ENCODE assay signal across 8 cellular contexts in genomic region chr19:46944918-46945628, GRCh38.
DNase-seq lines count a peak whose midpoint lies in the region; ATAC-seq lines count a peak whose summit lies in the region.

No MANE protein-coding gene starts in this region.

- 0 out of 22 replicates have a peak overlapping the region, but pooled peaks of 1 of the 11 experiments have one; percentile 11 for H3K27ac ChIP-seq in BLaER1 treated with 17β-estradiol and CSF1 and Interleukin-3, amounts not matched to agents 10 nM and 100 nM

- DNase-seq in NCI-H524 (lab: John Stamatoyannopoulos, UW) (peak; percentile 45 to 84), fibroblast of peridontal ligament (ENCODE audit: extremely low read depth) (peak; percentile 72), occipital lobe (lab: John Stamatoyannopoulos, UW) (peak; percentile 72), SIG-M5 (lab: John Stamatoyannopoulos, UW) (no peak)
- no peak for DNase-seq in activated naive CD4-positive, alpha-beta T cell treated with anti-CD3 and anti-CD28 coated beads, Interleukin-2, amount 10 ng/mL, durations not matched to agents 7 days and 5 days

- CTCF ChIA-PET in activated naive CD4-positive, alpha-beta T cell treated with anti-CD3 and anti-CD28 coated beads, Interleukin-2, amount 10 ng/mL, durations not matched to agents 7 days and 5 days (lab: Charles Lee): interaction anchor here (1.2 kb wide), 1 partner anchor 9 kb away, joined by 3 read pairs; no protein-coding TSS in a partner anchor

- peaks cover 10% of the 10 kb centered on the region for H3K4me1 Mint-ChIP-seq in activated naive CD4-positive, alpha-beta T cell treated with anti-CD3 and anti-CD28 coated beads, Interleukin-2, amount 10 ng/mL, durations not matched to agents 7 days and 5 days

- peaks cover 14% of the 10 kb centered on the region for H3K36me3 Mint-ChIP-seq in activated naive CD4-positive, alpha-beta T cell treated with anti-CD3 and anti-CD28 coated beads, Interleukin-2, amount 10 ng/mL, durations not matched to agents 7 days and 5 days

- H3K4me3 Mint-ChIP-seq in activated naive CD4-positive, alpha-beta T cell treated with anti-CD3 and anti-CD28 coated beads, Interleukin-2, amount 10 ng/mL, durations not matched to agents 7 days and 5 days: no peak overlapping the region

- no peaks in the 10 kb centered on the region for H3K9me3 ChIP-seq in BLaER1 treated with 17β-estradiol and CSF1 and Interleukin-3, amounts not matched to agents 10 nM and 100 nM (replicated peaks in 1 of 11)

- peak overlapping the region in 8 of 11 experiments; percentile 7 to 52 (median 30); a peak in 12 of 22 replicates for H3K4me2 ChIP-seq in BLaER1 treated with 17β-estradiol and CSF1 and Interleukin-3, amounts not matched to agents 10 nM and 100 nM

- no peaks in the 10 kb centered on the region for H3K9me3 Mint-ChIP-seq in activated naive CD4-positive, alpha-beta T cell treated with anti-CD3 and anti-CD28 coated beads, Interleukin-2, amount 10 ng/mL, durations not matched to agents 7 days and 5 days

- peak overlapping the region in 3 of 11 experiments; percentile 6 to 12 (median 6); a peak in 1 of 22 replicates for H3K9ac ChIP-seq in BLaER1 treated with 17β-estradiol and CSF1 and Interleukin-3, amounts not matched to agents 10 nM and 100 nM

- peaks cover 25 to 93% (median 74%) of the 10 kb centered on the region in 11 experiments; a peak in 21 of 22 replicates for H4K20me1 ChIP-seq in BLaER1 treated with 17β-estradiol and CSF1 and Interleukin-3, amounts not matched to agents 10 nM and 100 nM

- H3K4me3 ChIP-seq in BLaER1 treated with 17β-estradiol and CSF1 and Interleukin-3, amounts not matched to agents 10 nM and 100 nM: no peak overlapping the region

- peaks cover 67 to 97% (median 86%) of the 10 kb centered on the region in 11 experiments for H3K36me3 ChIP-seq in BLaER1 treated with 17β-estradiol and CSF1 and Interleukin-3, amounts not matched to agents 10 nM and 100 nM

- no peak overlapping the region for H3K27ac Mint-ChIP-seq in activated naive CD4-positive, alpha-beta T cell treated with anti-CD3 and anti-CD28 coated beads, Interleukin-2, amount 10 ng/mL, durations not matched to agents 7 days and 5 days

- peaks cover 20 to 37% (median 30%) of the 10 kb centered on the region in 10 experiments for H3K4me1 ChIP-seq in BLaER1 treated with 17β-estradiol and CSF1 and Interleukin-3, amounts not matched to agents 10 nM and 100 nM

- no peaks in the 10 kb centered on the region for H3K27me3 ChIP-seq in BLaER1 treated with 17β-estradiol and CSF1 and Interleukin-3, amounts not matched to agents 10 nM and 100 nM

- H3K27me3 Mint-ChIP-seq in activated naive CD4-positive, alpha-beta T cell treated with anti-CD3 and anti-CD28 coated beads, Interleukin-2, amount 10 ng/mL, durations not matched to agents 7 days and 5 days: no peaks in the 10 kb centered on the region

- ATAC-seq in GM18517 (IDR thresholded peaks at IDR 0.05; ENCODE audit: unreplicated experiment) (no peak), HG02885 (IDR thresholded peaks at IDR 0.05; ENCODE audit: poor library complexity, unreplicated experiment) (no peak)

Comparison
In these comparisons a context has a peak if more than half of its experiments do, and no peak if none do; other contexts are left out.
1. DNase-seq: peak in NCI-H524 (2 of 2), fibroblast of peridontal ligament (single experiment) and occipital lobe (single experiment); none in SIG-M5 (single experiment) and activated naive CD4-positive, alpha-beta T cell treated with anti-CD3 and anti-CD28 coated beads, Interleukin-2, amount 10 ng/mL, durations not matched to agents 7 days and 5 days (single experiment).